Comparison of ENCODE assay signal across 18 cellular contexts in genomic region chr20:57716893-57717292, GRCh38. TPM values are rescaled to one million over a fixed set of nuclear protein-coding genes. Genes with fewer than 3 reads are reported as not detected.
DNase-seq lines count a peak whose midpoint lies in the region; ATAC-seq and TF ChIP-seq lines count a peak whose summit lies in the region.
"Had no signal": no experiment of that assay in that cellular context is flagged by ENCODE, and none has a peak within 500 bp of the region (broad histone marks: within the 10 kb centered on the region; RNA-seq: fewer than 3 reads in every experiment).

No MANE protein-coding gene starts in this region.

- TF ChIP-seq POLR2A in esophagus muscularis mucosa (IDR thresholded peaks at IDR 0.05; ENCODE audit: low read depth) = no peak
- no peak for TF ChIP-seq POLR2A in vagina (IDR thresholded peaks at IDR 0.05)

- no peak overlapping the region for H3K9ac ChIP-seq in neural progenitor cell

- peaks cover 25% of the 10 kb centered on the region for H3K4me1 Mint-ChIP-seq in neural progenitor cell

- no peak overlapping the region for H2AFZ ChIP-seq in neural progenitor cell (replicated peaks)

- H3K27ac Mint-ChIP-seq in neural progenitor cell = no peak overlapping the region
- H3K27ac Mint-ChIP-seq: activated naive CD4-positive, alpha-beta T cell treated with anti-CD3 and anti-CD28 coated beads, Interleukin-2, amount 10 ng/mL, durations not matched to agents 7 days and 5 days had no signal

- no peaks in the 10 kb centered on the region for H3K36me3 ChIP-seq in esophagus muscularis mucosa
- H3K36me3 ChIP-seq in tibial artery = no peaks in the 10 kb centered on the region
- no peaks in the 10 kb centered on the region for H3K36me3 ChIP-seq in vagina
- H3K36me3 ChIP-seq in neural progenitor cell = no peaks in the 10 kb centered on the region
- H3K36me3 ChIP-seq: transverse colon had no signal

- no peak overlapping the region for H3K4me3 Mint-ChIP-seq in neural progenitor cell
- H3K4me3 Mint-ChIP-seq: activated naive CD4-positive, alpha-beta T cell treated with anti-CD3 and anti-CD28 coated beads, Interleukin-2, amount 10 ng/mL, durations not matched to agents 7 days and 5 days had no signal

- H3K9me3 ChIP-seq in esophagus muscularis mucosa (no peaks in the 10 kb centered on the region), tibial artery (no peaks in the 10 kb centered on the region), vagina (no peaks in the 10 kb centered on the region), neural progenitor cell (ENCODE audit: low read depth) (no peaks in the 10 kb centered on the region)
- H3K9me3 ChIP-seq: transverse colon had no signal

- DNase-seq in RWPE1 (ENCODE audit: low spot score) = no peak
- no peak for DNase-seq in esophagus muscularis mucosa (ENCODE audit: extremely low spot score)
- peak; percentile 83 for DNase-seq in myocyte (ENCODE audit: low read depth)
- DNase-seq in tibial artery = no peak
- no peak for DNase-seq in vagina (ENCODE audit: extremely low spot score in 2 of 2)
- DNase-seq in neural progenitor cell (ENCODE audit: low spot score) = no peak
- DNase-seq: activated naive CD4-positive, alpha-beta T cell treated with anti-CD3 and anti-CD28 coated beads, Interleukin-2, amount 10 ng/mL, durations not matched to agents 7 days and 5 days; activated T-cell treated with anti-CD3 and anti-CD28 coated beads, Interleukin-2, amount 50 U/mL, for 48 hours; anterior cingulate cortex; left cardiac atrium; NCI-H1436; NCI-H2171 treated with DMSO at 0.1 percent for 48 hours; NCI-H69; stimulated activated naive CD4-positive, alpha-beta T cell; T-helper 9 cell; transverse colon had no signal

- no peak for TF ChIP-seq EP300 in esophagus muscularis mucosa (IDR thresholded peaks at IDR 0.05)

- H4K20me1 ChIP-seq in neural progenitor cell (ENCODE audit: low read depth) = peaks cover 6% of the 10 kb centered on the region

- peak overlapping the region; percentile 96 for H3K27ac ChIP-seq in RWPE1
- peak overlapping the region; percentile 32 to 62 (median 38) for H3K27ac ChIP-seq in esophagus muscularis mucosa (replicated peaks in 1 of 4)
- peak overlapping the region; percentile 77 to 96 for H3K27ac ChIP-seq in tibial artery
- H3K27ac ChIP-seq in vagina = no peak overlapping the region
- H3K27ac ChIP-seq in neural progenitor cell = no peak overlapping the region
- H3K27ac ChIP-seq: transverse colon had no signal

- H3K4me1 ChIP-seq in esophagus muscularis mucosa (peaks cover 48 to 63% (median 60%) of the 10 kb centered on the region in 4 donors), tibial artery (peaks cover 8 to 72% (median 61%) of the 10 kb centered on the region in 4 donors), vagina (peaks cover 34% of the 10 kb centered on the region), neural progenitor cell (no peaks in the 10 kb centered on the region)

- no peak for ATAC-seq in SK-N-SH treated with all-trans-retinoic acid at 6 μM for 48 hours
- ATAC-seq: activated CD4-positive, CD25-positive, alpha-beta regulatory T cell treated with anti-CD3 and anti-CD28 coated beads, Interleukin-2, amount 50 U/mL, for 24 hours had no signal

- H3K27me3 Mint-ChIP-seq in neural progenitor cell (ENCODE audit: insufficient read depth, low read depth) = peaks cover 13% of the 10 kb centered on the region

- H3F3A ChIP-seq in neural progenitor cell (ENCODE audit: low read depth) = no peaks in the 10 kb centered on the region

- no peaks in the 10 kb centered on the region for H3K36me3 Mint-ChIP-seq in neural progenitor cell
- H3K36me3 Mint-ChIP-seq: activated naive CD4-positive, alpha-beta T cell treated with anti-CD3 and anti-CD28 coated beads, Interleukin-2, amount 10 ng/mL, durations not matched to agents 7 days and 5 days had no signal

- H3K4me3 ChIP-seq in esophagus muscularis mucosa (no peak overlapping the region), tibial artery (no peak overlapping the region), vagina (no peak overlapping the region), neural progenitor cell (no peak overlapping the region)
- H3K4me3 ChIP-seq: transverse colon had no signal

- H3K27me3 ChIP-seq in esophagus muscularis mucosa = no peaks in the 10 kb centered on the region
- H3K27me3 ChIP-seq in tibial artery = no peaks in the 10 kb centered on the region
- H3K27me3 ChIP-seq in vagina = no peaks in the 10 kb centered on the region
- H3K27me3 ChIP-seq in neural progenitor cell = peaks cover 26% of the 10 kb centered on the region
- H3K27me3 ChIP-seq: transverse colon had no signal

- POLR2A ChIA-PET in RWPE1 (lab: Yijun Ruan, JAX; ENCODE audit: low non-redundant PET) = no interaction called here

- CTCF ChIA-PET in RWPE1 (lab: Yijun Ruan, JAX) = no interaction called here

- no peak overlapping the region for H3K4me2 ChIP-seq in neural progenitor cell

- intact Hi-C loops in esophagus muscularis mucosa (cut with DNase I) (no loop called here), tibial artery (cut with DNase I; ENCODE audit: low total_unique reads) (loop anchor here (5.0 kb wide), 1 partner anchor 460 kb away; no protein-coding TSS in a partner anchor), vagina (cut with DNase I) (no loop called here)

- H3K9me3 Mint-ChIP-seq in neural progenitor cell = no peaks in the 10 kb centered on the region
- H3K9me3 Mint-ChIP-seq: activated naive CD4-positive, alpha-beta T cell treated with anti-CD3 and anti-CD28 coated beads, Interleukin-2, amount 10 ng/mL, durations not matched to agents 7 days and 5 days had no signal

- 76% methylated on average over 3 of the region's 3 CpGs for WGBS in esophagus muscularis mucosa

- TF ChIP-seq CTCF in RWPE1 (conservative IDR thresholded peaks at IDR 0.05; ENCODE audit: low read depth) = no peak
- no peak for TF ChIP-seq CTCF in esophagus muscularis mucosa (IDR thresholded peaks at IDR 0.05)
- no peak for TF ChIP-seq CTCF in tibial artery (IDR thresholded peaks at IDR 0.05)
- TF ChIP-seq CTCF in vagina (IDR thresholded peaks at IDR 0.05) = no peak
- TF ChIP-seq CTCF in neural progenitor cell (IDR thresholded peaks at IDR 0.05) = no peak

- no peaks in the 10 kb centered on the region for H3K79me2 ChIP-seq in neural progenitor cell (ENCODE audit: low read depth)

TF ChIP-seq in SK-N-SH treated with all-trans-retinoic acid at 6 μM for 48 hours, 23 proteins besides CTCF, POLR2A, EP300 and RAD21:
- TF ChIP-seq PATZ1 (CRISPR knock-in tag; IDR thresholded peaks at IDR 0.05; ENCODE audit: borderline replicate concordance) = no peak
- no peak for TF ChIP-seq CREB5 (CRISPR knock-in tag; IDR thresholded peaks at IDR 0.05; ENCODE audit: low read depth)
- no peak for TF ChIP-seq TOX (CRISPR knock-in tag; IDR thresholded peaks at IDR 0.05; ENCODE audit: borderline replicate concordance)
- TF ChIP-seq ZC3H10 (CRISPR knock-in tag; IDR thresholded peaks at IDR 0.05) = no peak
- TF ChIP-seq ZNF8 (CRISPR knock-in tag; IDR thresholded peaks at IDR 0.05) = no peak
- TF ChIP-seq ISL1 (CRISPR knock-in tag; IDR thresholded peaks at IDR 0.05) = no peak
- no peak for TF ChIP-seq ZFP3 (CRISPR knock-in tag; IDR thresholded peaks at IDR 0.05)
- no peak for TF ChIP-seq POU6F1 (CRISPR knock-in tag; IDR thresholded peaks at IDR 0.05; ENCODE audit: borderline replicate concordance, low read depth)
- no peak for TF ChIP-seq ESRRG (CRISPR knock-in tag; IDR thresholded peaks at IDR 0.05)

RNA-seq across cellular contexts. Expression of gene PMEPA1, which starts 7.1 kb away (rescaled TPM):
- total RNA-seq in esophagus muscularis mucosa = 10 to 100 TPM; 10.4 to 37.8 (median 17.4) TPM
- 7.4 and 8.8 TPM in 2 replicates for total RNA-seq in myocyte
- polyA plus RNA-seq in myocyte (2012) = 62.8 TPM
- total RNA-seq in vagina = 11.3 TPM
- 0.03 and 1.7 TPM in 2 replicates for total RNA-seq in neural progenitor cell (ENCODE audit: low replicate concordance)

Comparison
In these comparisons a context has a peak if more than half of its experiments do, and no peak if none do; other contexts are left out.
1. H3K27ac ChIP-seq: peak in RWPE1 (single experiment), esophagus muscularis mucosa (4 of 4) and tibial artery (2 of 2); none in vagina (single experiment) and neural progenitor cell (single experiment).